9 cellular contexts compared by ENCODE assay signal in the genomic region with DNA sequence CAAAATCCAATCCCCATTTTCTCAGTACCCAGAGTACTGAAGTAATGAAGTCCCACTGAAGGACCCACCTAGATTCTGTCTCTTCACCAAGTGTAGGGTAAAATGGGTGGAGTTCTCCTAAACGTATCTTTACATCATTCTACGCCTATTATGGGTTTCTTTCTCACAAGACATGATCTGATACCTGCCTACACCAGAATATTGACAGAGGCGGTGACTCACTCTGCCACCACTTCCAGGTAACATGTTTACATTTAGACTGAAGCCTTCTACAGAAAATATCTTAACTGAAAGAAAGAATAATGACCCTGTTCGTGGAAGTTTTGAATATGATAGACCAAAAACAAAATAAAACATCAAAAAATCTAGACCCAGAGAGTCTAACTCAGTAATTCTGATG.
DNase-seq lines count a peak whose midpoint lies in the region; ATAC-seq lines count a peak whose summit lies in the region.
"Had no signal": no experiment of that assay in that cellular context is flagged by ENCODE, and none has a peak within 500 bp of the region (broad histone marks: within the 10 kb centered on the region; RNA-seq: fewer than 3 reads in every experiment).

No MANE protein-coding gene starts in this region.

- peaks cover 56% of the 10 kb centered on the region for H3K4me1 ChIP-seq in CD4-positive, CD25-positive, alpha-beta regulatory T cell (ENCODE audit: control insufficient read depth, insufficient read depth, low read length, poor library complexity, severe bottlenecking)

- peak; percentile 96 to 98 for ATAC-seq in CD4-positive, CD25-positive, alpha-beta regulatory T cell (ENCODE audit: low read depth in 2 of 2)
- peak; percentile 92 to 96 for ATAC-seq in naive thymus-derived CD8-positive, alpha-beta T cell

- H3K36me3 Mint-ChIP-seq in CD4-positive, CD25-positive, alpha-beta regulatory T cell, result peaks cover 15% of the 10 kb centered on the region
- H3K36me3 Mint-ChIP-seq in T-helper 1 cell treated with Interleukin-12 subunit alpha and Interleukin-12 subunit beta and Interleukin-4 antibody, amounts not matched to agents 30 μg/mL and 1 μg/mL, for 36 hours (ENCODE audit: low read depth), result peaks cover 23% of the 10 kb centered on the region
- H3K36me3 Mint-ChIP-seq in naive thymus-derived CD8-positive, alpha-beta T cell, result peaks cover 0 to 8% (median 0%) of the 10 kb centered on the region in 3 donors

- POLR2A ChIA-PET in naive thymus-derived CD8-positive, alpha-beta T cell (lab: Charles Lee), result interaction anchor here (0.7 to 2.5 kb wide), 7 partner anchors 14 to 91 kb away, joined by 3 to 8 read pairs (median 3); no protein-coding TSS in a partner anchor

- peak overlapping the region; percentile 53 to 88 (median 80) for H3K4me3 Mint-ChIP-seq in CD4-positive, CD25-positive, alpha-beta regulatory T cell
- H3K4me3 Mint-ChIP-seq in T-helper 1 cell treated with Interleukin-12 subunit alpha and Interleukin-12 subunit beta and Interleukin-4 antibody, amounts not matched to agents 30 μg/mL and 1 μg/mL, for 36 hours, result peak overlapping the region; percentile 45
- H3K4me3 Mint-ChIP-seq in naive thymus-derived CD8-positive, alpha-beta T cell, result peak overlapping the region; percentile 34 to 87 (median 75)

- H3K27ac ChIP-seq in CD4-positive, CD25-positive, alpha-beta regulatory T cell (ENCODE audit: insufficient read depth, low read length, poor library complexity, severe bottlenecking), result peak overlapping the region; percentile 75

- peak; percentile 46 to 95 (median 79) for DNase-seq in CD4-positive, CD25-positive, alpha-beta regulatory T cell
- DNase-seq in activated naive CD4-positive, alpha-beta T cell treated with Interleukin-2 at 50 U/mL for 16 hours, result peak; percentile 70
- DNase-seq in naive thymus-derived CD8-positive, alpha-beta T cell, result peak in 9 of 10 donors; percentile 24 to 82 (median 54)
- DNase-seq in SKM-1 treated with dmso at 0.1 percent for 144 hours (lab: John Stamatoyannopoulos, UW; ENCODE audit: unreplicated experiment) (no peak), cerebellar cortex (ENCODE audit: low spot score) (no peak), RKO (ENCODE audit: low spot score) (no peak), NCI-H1436 treated with DMSO at 0.1 percent for 48 hours (lab: John Stamatoyannopoulos, UW) (no peak)
- DNase-seq: NCI-H774 had no signal

- peaks cover 32 to 92% (median 56%) of the 10 kb centered on the region in 4 donors for H3K4me1 Mint-ChIP-seq in CD4-positive, CD25-positive, alpha-beta regulatory T cell
- peaks cover 54% of the 10 kb centered on the region for H3K4me1 Mint-ChIP-seq in T-helper 1 cell treated with Interleukin-12 subunit alpha and Interleukin-12 subunit beta and Interleukin-4 antibody, amounts not matched to agents 30 μg/mL and 1 μg/mL, for 36 hours (ENCODE audit: low read depth)
- peaks cover 27 to 76% (median 72%) of the 10 kb centered on the region in 4 donors for H3K4me1 Mint-ChIP-seq in naive thymus-derived CD8-positive, alpha-beta T cell

- H3K36me3 ChIP-seq in CD4-positive, CD25-positive, alpha-beta regulatory T cell (ENCODE audit: control insufficient read depth, insufficient read depth, low read length), result no peaks in the 10 kb centered on the region

- H3K27me3 ChIP-seq in CD4-positive, CD25-positive, alpha-beta regulatory T cell (ENCODE audit: control insufficient read depth, insufficient read depth, low read length), result no peaks in the 10 kb centered on the region

- peaks cover 0 to 8% (median 2%) of the 10 kb centered on the region in 7 donors for H3K9me3 Mint-ChIP-seq in CD4-positive, CD25-positive, alpha-beta regulatory T cell
- H3K9me3 Mint-ChIP-seq in T-helper 1 cell treated with Interleukin-12 subunit alpha and Interleukin-12 subunit beta and Interleukin-4 antibody, amounts not matched to agents 30 μg/mL and 1 μg/mL, for 36 hours, result peaks cover 11% of the 10 kb centered on the region
- peaks cover 0 to 11% (median 2%) of the 10 kb centered on the region in 9 donors for H3K9me3 Mint-ChIP-seq in naive thymus-derived CD8-positive, alpha-beta T cell

- H3K4me3 ChIP-seq in CD4-positive, CD25-positive, alpha-beta regulatory T cell (ENCODE audit: low read depth, low read length), result peak overlapping the region; percentile 66

- no peaks in the 10 kb centered on the region for H3K9me3 ChIP-seq in CD4-positive, CD25-positive, alpha-beta regulatory T cell (ENCODE audit: control insufficient read depth in 2 of 2, low read length in 2 of 2)

- H3K27ac Mint-ChIP-seq in CD4-positive, CD25-positive, alpha-beta regulatory T cell, result peak overlapping the region; percentile 96 to 98 (median 97)
- peak overlapping the region; percentile 94 for H3K27ac Mint-ChIP-seq in T-helper 1 cell treated with Interleukin-12 subunit alpha and Interleukin-12 subunit beta and Interleukin-4 antibody, amounts not matched to agents 30 μg/mL and 1 μg/mL, for 36 hours
- peak overlapping the region; percentile 86 to 99 (median 96) for H3K27ac Mint-ChIP-seq in naive thymus-derived CD8-positive, alpha-beta T cell

- H3K27me3 Mint-ChIP-seq in CD4-positive, CD25-positive, alpha-beta regulatory T cell, result no peaks in the 10 kb centered on the region
- H3K27me3 Mint-ChIP-seq in T-helper 1 cell treated with Interleukin-12 subunit alpha and Interleukin-12 subunit beta and Interleukin-4 antibody, amounts not matched to agents 30 μg/mL and 1 μg/mL, for 36 hours (ENCODE audit: low read depth), result no peaks in the 10 kb centered on the region
- H3K27me3 Mint-ChIP-seq in naive thymus-derived CD8-positive, alpha-beta T cell, result no peaks in the 10 kb centered on the region

Comparison
In these comparisons a context has a peak if more than half of its experiments do, and no peak if none do; other contexts are left out.
1. DNase-seq: peak in CD4-positive, CD25-positive, alpha-beta regulatory T cell (3 of 3), activated naive CD4-positive, alpha-beta T cell treated with Interleukin-2 at 50 U/mL for 16 hours (single experiment) and naive thymus-derived CD8-positive, alpha-beta T cell (9 of 10); none in SKM-1 treated with dmso at 0.1 percent for 144 hours (single experiment), cerebellar cortex (single experiment), RKO (single experiment) and NCI-H1436 treated with DMSO at 0.1 percent for 48 hours (single experiment).
2. Peak in every context shown above with its lines, with median percentiles within 50 percentile points of each other: H3K27ac Mint-ChIP-seq and H3K4me3 Mint-ChIP-seq.